In genomic region chr19:2591537-2592291, GRCh38 we compare ENCODE assay signal across 17 cellular contexts.
DNase-seq lines count a peak whose midpoint lies in the region; ATAC-seq and TF ChIP-seq lines count a peak whose summit lies in the region.
"Had no signal": no experiment of that assay in that cellular context is flagged by ENCODE, and none has a peak within 500 bp of the region (broad histone marks: within the 10 kb centered on the region; RNA-seq: fewer than 3 reads in every experiment).

No MANE protein-coding gene starts in this region.

- no peak overlapping the region for H3K4me2 ChIP-seq in hepatocyte

- peaks cover 6% of the 10 kb centered on the region for H3K27me3 Mint-ChIP-seq in progenitor cell of endocrine pancreas

- TF ChIP-seq POLR2A in erythroblast (IDR thresholded peaks at IDR 0.05; ENCODE audit: low read length): no peak

- H3K27ac ChIP-seq in 22Rv1: peak overlapping the region; percentile 98
- peak overlapping the region; percentile 8 for H3K27ac ChIP-seq in hepatocyte
- H3K27ac ChIP-seq: BLaER1 treated with 17β-estradiol and CSF1 and Interleukin-3, amounts not matched to agents 10 nM and 100 nM had no signal

- H3K79me2 ChIP-seq in hepatocyte: no peaks in the 10 kb centered on the region

- no peaks in the 10 kb centered on the region for H3K36me3 ChIP-seq in hepatocyte (replicated peaks; ENCODE audit: insufficient read depth, low read depth)

- H3K9me2 ChIP-seq in hepatocyte (replicated peaks; ENCODE audit: insufficient read depth): no peaks in the 10 kb centered on the region

- H3K27me3 ChIP-seq in hepatocyte: no peaks in the 10 kb centered on the region
- H3K27me3 ChIP-seq: BLaER1 treated with 17β-estradiol and CSF1 and Interleukin-3, amounts not matched to agents 10 nM and 100 nM had no signal

- H3K9me3 Mint-ChIP-seq in progenitor cell of endocrine pancreas (ENCODE audit: low read depth): peaks cover 10% of the 10 kb centered on the region
- H3K9me3 Mint-ChIP-seq: CD8-positive, alpha-beta T cell had no signal

- peaks cover 5% of the 10 kb centered on the region for H3K4me1 ChIP-seq in hepatocyte (ENCODE audit: insufficient read depth)

- no peaks in the 10 kb centered on the region for H3K36me3 Mint-ChIP-seq in progenitor cell of endocrine pancreas (ENCODE audit: insufficient read depth)
- H3K36me3 Mint-ChIP-seq: CD8-positive, alpha-beta T cell had no signal

- peak; percentile 32 for DNase-seq in HuH-7 (ENCODE audit: low spot score)
- no peak for DNase-seq in hepatocyte (ENCODE audit: low spot score)
- DNase-seq in progenitor cell of endocrine pancreas (ENCODE audit: low spot score, unreplicated experiment): no peak
- no peak for DNase-seq in pons (ENCODE audit: low spot score)
- no peak for DNase-seq in NK-92 (lab: John Stamatoyannopoulos, UW; ENCODE audit: unreplicated experiment)
- no peak for DNase-seq in erythroblast (lab: John Stamatoyannopoulos, UW)
- DNase-seq: CD8-positive, alpha-beta T cell; DMS79; HCEC 1CT; NCI-H1092 treated with DMSO at 0.1 percent for 48 hours; NCI-H146; NCI-H2029 treated with DMSO at 0.1 percent for 48 hours; NCI-H2171; NCI-H526 had no signal

- 74% methylated on average over 3 of the region's 3 CpGs for WGBS in hepatocyte (ENCODE audit: low lambda C conversion rate, missing lambda C conversion rate)

- no peak for ATAC-seq in HG03045 (IDR thresholded peaks at IDR 0.05; ENCODE audit: unreplicated experiment)
- ATAC-seq: CD8-positive, alpha-beta T cell had no signal

- H4K20me1 ChIP-seq in hepatocyte (ENCODE audit: insufficient read depth, poor library complexity, severe bottlenecking): no peaks in the 10 kb centered on the region

- peaks cover 29% of the 10 kb centered on the region for H3K4me1 Mint-ChIP-seq in progenitor cell of endocrine pancreas (ENCODE audit: low read depth)

- no peak overlapping the region for H2AFZ ChIP-seq in hepatocyte

- no peak for TF ChIP-seq CTCF in 22Rv1 (IDR thresholded peaks at IDR 0.05)
- TF ChIP-seq CTCF in hepatocyte (IDR thresholded peaks at IDR 0.05; ENCODE audit: poor library complexity): no peak
- no peak for TF ChIP-seq CTCF in progenitor cell of endocrine pancreas (IDR thresholded peaks at IDR 0.05; ENCODE audit: unreplicated experiment)

- H3K27ac Mint-ChIP-seq in progenitor cell of endocrine pancreas: peak overlapping the region; percentile 71
- H3K27ac Mint-ChIP-seq: CD8-positive, alpha-beta T cell had no signal

- H3K9me3 ChIP-seq in hepatocyte (ENCODE audit: low read depth): no peaks in the 10 kb centered on the region
- H3K9me3 ChIP-seq: BLaER1 treated with 17β-estradiol and CSF1 and Interleukin-3, amounts not matched to agents 10 nM and 100 nM had no signal

- H3K4me3 Mint-ChIP-seq in progenitor cell of endocrine pancreas (ENCODE audit: low read depth): no peak overlapping the region
- H3K4me3 Mint-ChIP-seq: CD8-positive, alpha-beta T cell had no signal

- no peak overlapping the region for H3K4me3 ChIP-seq in hepatocyte
- H3K4me3 ChIP-seq: BLaER1 treated with 17β-estradiol and CSF1 and Interleukin-3, amounts not matched to agents 10 nM and 100 nM had no signal
